Comparison of ENCODE assay signal across 9 cellular contexts in the genomic region with DNA sequence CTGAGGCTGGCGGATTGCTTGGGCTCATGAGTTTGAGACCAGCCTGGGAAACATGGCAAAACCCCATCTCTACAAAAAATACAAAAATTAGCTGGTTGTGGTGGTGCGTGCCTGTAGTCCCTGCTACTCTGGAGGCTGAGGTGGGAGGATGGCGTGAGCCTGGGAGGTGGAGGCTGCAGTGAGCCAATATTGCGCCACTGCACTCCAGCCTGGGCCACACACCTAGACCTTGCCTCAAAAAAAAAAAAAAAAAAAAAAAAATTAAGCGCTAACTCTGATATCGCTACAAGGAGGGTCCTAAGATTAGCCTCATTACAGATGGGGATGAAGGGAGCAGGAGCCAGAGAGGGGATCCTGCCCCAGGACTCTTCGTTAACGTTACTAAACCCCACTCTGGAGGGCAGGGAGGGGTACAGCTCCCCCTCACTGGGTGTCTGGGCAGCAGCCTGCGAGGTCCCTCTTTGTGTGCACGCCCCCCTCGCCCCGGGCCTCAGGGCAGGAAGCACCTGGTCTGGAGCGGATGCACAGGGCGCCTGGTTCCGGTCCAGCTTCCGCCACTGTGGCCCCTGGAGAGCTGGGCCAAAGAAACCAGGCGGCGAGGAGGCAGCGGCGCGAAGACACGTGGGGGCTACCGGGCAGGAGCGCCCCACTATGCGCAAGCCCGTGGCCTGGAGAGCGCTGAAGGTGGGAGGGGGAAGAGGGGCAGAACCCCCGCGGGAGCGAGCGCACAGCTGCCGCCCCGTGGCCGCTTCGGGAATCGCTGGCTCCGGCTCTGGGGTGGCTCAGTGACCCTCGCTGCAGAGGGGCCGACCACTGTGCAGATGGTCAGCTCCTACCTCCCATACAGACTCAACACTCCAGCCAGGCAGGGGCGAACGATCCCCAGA. TPM values are rescaled to one million over a fixed set of nuclear protein-coding genes. Genes with fewer than 3 reads are reported as not detected.
DNase-seq lines count a peak whose midpoint lies in the region; TF ChIP-seq lines count a peak whose summit lies in the region.
"Had no signal": no experiment of that assay in that cellular context is flagged by ENCODE, and none has a peak within 500 bp of the region (broad histone marks: within the 10 kb centered on the region; RNA-seq: fewer than 3 reads in every experiment).

No MANE protein-coding gene starts in this region.

- peak; percentile 70 for TF ChIP-seq CTCF in SU-DHL-6 (IDR thresholded peaks at IDR 0.05; ENCODE audit: insufficient read depth, low read length, poor library complexity, severe bottlenecking)
- TF ChIP-seq CTCF in adrenal gland (IDR thresholded peaks at IDR 0.05) = peak; percentile 24 to 60 (median 51)
- TF ChIP-seq CTCF in hepatocyte (IDR thresholded peaks at IDR 0.05; ENCODE audit: poor library complexity) = peak; percentile 35

- H3K9me3 ChIP-seq in BLaER1 = no peaks in the 10 kb centered on the region
- H3K9me3 ChIP-seq in SU-DHL-6 (ENCODE audit: insufficient read depth, low read length) = no peaks in the 10 kb centered on the region
- no peaks in the 10 kb centered on the region for H3K9me3 ChIP-seq in adrenal gland (replicated peaks in 1 of 3)
- H3K9me3 ChIP-seq in hepatocyte (ENCODE audit: low read depth) = no peaks in the 10 kb centered on the region

- 39 to 69% (median 44%) methylated on average over 18 to 41 of the region's 41 CpGs for WGBS in adrenal gland, 4 donors
- 75% methylated on average over 32 of the region's 41 CpGs for WGBS in hepatocyte (ENCODE audit: low lambda C conversion rate, missing lambda C conversion rate)

- peak overlapping the region; percentile 99 for H3K4me2 ChIP-seq in BLaER1
- H3K4me2 ChIP-seq in SU-DHL-6 (ENCODE audit: low read depth, low read length, poor library complexity, severe bottlenecking) = peak overlapping the region; percentile 65
- H3K4me2 ChIP-seq in hepatocyte = no peak overlapping the region

- H2AFZ ChIP-seq in SU-DHL-6 (ENCODE audit: low read depth, low read length, severe bottlenecking) = peak overlapping the region; percentile 0
- no peak overlapping the region for H2AFZ ChIP-seq in hepatocyte

- DNase-seq in H7 (peak; percentile 97), adrenal gland (peak in 5 of 7 donors; percentile 51 to 80 (median 65)), hepatocyte (ENCODE audit: low spot score) (no peak), foreskin melanocyte (no peak), GM03348 (ENCODE audit: low spot score) (no peak)
- DNase-seq in stimulated activated CD4-positive, alpha-beta T cell treated with anti-CD3 and anti-CD28 coated beads, Interleukin-1b, Interleukin-23, amount 100 ng/mL, for 48 hours = peak; percentile 64

- H3K79me2 ChIP-seq in SU-DHL-6 (ENCODE audit: insufficient read depth, low read length) = peaks cover 14% of the 10 kb centered on the region
- H3K79me2 ChIP-seq in hepatocyte = no peaks in the 10 kb centered on the region

- H3K9me2 ChIP-seq in SU-DHL-6 (replicated peaks; ENCODE audit: insufficient read depth, low read length) (no peaks in the 10 kb centered on the region), hepatocyte (replicated peaks; ENCODE audit: insufficient read depth) (no peaks in the 10 kb centered on the region)

- H3K36me3 ChIP-seq in BLaER1 (peaks cover 30% of the 10 kb centered on the region), H7 (replicated peaks; ENCODE audit: control insufficient read depth, insufficient read depth, low read length) (peaks cover 1% of the 10 kb centered on the region), SU-DHL-6 (ENCODE audit: low read length) (peaks cover 10% of the 10 kb centered on the region), adrenal gland (replicated peaks in 1 of 2) (peaks cover 0 to 8% of the 10 kb centered on the region in 2 donors), hepatocyte (replicated peaks; ENCODE audit: insufficient read depth, low read depth) (no peaks in the 10 kb centered on the region)

- H4K20me1 ChIP-seq in BLaER1 (peaks cover 29% of the 10 kb centered on the region), SU-DHL-6 (ENCODE audit: low read depth, low read length) (no peaks in the 10 kb centered on the region), hepatocyte (ENCODE audit: insufficient read depth, poor library complexity, severe bottlenecking) (no peaks in the 10 kb centered on the region)

- no peak for TF ChIP-seq POLR2A in adrenal gland (IDR thresholded peaks at IDR 0.05)

- H3K4me3 ChIP-seq in BLaER1 = peak overlapping the region; percentile 89
- H3K4me3 ChIP-seq in H7 (ENCODE audit: insufficient read depth, low read depth, low read length) = no peak overlapping the region
- peak overlapping the region; percentile 44 for H3K4me3 ChIP-seq in SU-DHL-6 (ENCODE audit: insufficient read depth, low read length, poor library complexity, severe bottlenecking)
- peak overlapping the region in 1 of 4 donors; percentile 28 for H3K4me3 ChIP-seq in adrenal gland
- H3K4me3 ChIP-seq in hepatocyte = no peak overlapping the region

- peaks cover 72% of the 10 kb centered on the region for H3K4me1 ChIP-seq in BLaER1
- H3K4me1 ChIP-seq in adrenal gland (replicated peaks in 1 of 2) = peaks cover 8 to 18% of the 10 kb centered on the region in 2 donors
- peaks cover 12% of the 10 kb centered on the region for H3K4me1 ChIP-seq in hepatocyte (ENCODE audit: insufficient read depth)

- H3K27ac ChIP-seq in BLaER1 = peak overlapping the region; percentile 98
- peak overlapping the region; percentile 92 for H3K27ac ChIP-seq in SU-DHL-6 (ENCODE audit: low read depth, low read length)
- peak overlapping the region in 3 of 5 donors; percentile 32 to 93 (median 72) for H3K27ac ChIP-seq in adrenal gland
- H3K27ac ChIP-seq in hepatocyte = no peak overlapping the region

- H3K27me3 ChIP-seq in BLaER1 (peaks cover under 1% of the 10 kb centered on the region; the same call in 1 of the 2 replicates), H7 (ENCODE audit: control insufficient read depth, insufficient read depth, low read length) (peaks cover 22% of the 10 kb centered on the region), SU-DHL-6 (ENCODE audit: low read length) (no peaks in the 10 kb centered on the region), adrenal gland (no peaks in the 10 kb centered on the region), hepatocyte (peaks cover 13% of the 10 kb centered on the region)

- intact Hi-C loops in adrenal gland (cut with DNase I) = no loop called here

- peaks cover 39% of the 10 kb centered on the region for H3F3A ChIP-seq in SU-DHL-6 (ENCODE audit: insufficient read depth)

- peak overlapping the region; percentile 96 for H3K9ac ChIP-seq in BLaER1
- peak overlapping the region; percentile 96 for H3K9ac ChIP-seq in SU-DHL-6 (ENCODE audit: low read length)

RNA-seq across cellular contexts. Expression of gene LYL1, which starts 1.5 kb away (rescaled TPM):
- total RNA-seq in H7 (2014; rRNA removed; shearing (Covaris generic)) = 1.5 and 1.7 TPM in 2 replicates
- total RNA-seq in adrenal gland (10 to 100 TPM in 5 of 8 donors, 1 to 10 TPM in 3; 4.3 to 22.5 (median 13.2) TPM), hepatocyte (0.36 and 0.47 TPM in 2 replicates)
- polyA plus RNA-seq in adrenal gland (10 to 100 TPM in 1 of 3 donors, 1 to 10 TPM in 1, under 1 TPM in 1; 0.38 to 18.7 (median 7.9) TPM), hepatocyte (1.0 and 1.4 TPM in 2 replicates)
- polyA plus RNA-seq: neural cell had no signal

RNA-seq across cellular contexts. Expression of gene TRMT1, which starts 12.3 kb away (rescaled TPM):
- 81.5 and 89.1 TPM in 2 replicates for total RNA-seq in H7 (2014; rRNA removed; shearing (Covaris generic))
- 10 to 100 TPM; 13.4 to 48.0 (median 35.4) TPM for total RNA-seq in adrenal gland
- 100 to 1,000 TPM in 2 of 3 donors, 10 to 100 TPM in 1; 15.5 to 229 (median 120) TPM for polyA plus RNA-seq in adrenal gland
- total RNA-seq in hepatocyte = 21.0 and 31.2 TPM in 2 replicates
- 33.4 and 45.1 TPM in 2 replicates for polyA plus RNA-seq in hepatocyte

RNA-seq across cellular contexts. Expression of gene NACC1, which starts 13.9 kb away (rescaled TPM):
- total RNA-seq in H7 (2014; rRNA removed; shearing (Covaris generic)) = 254 and 292 TPM in 2 replicates
- total RNA-seq in adrenal gland = 10 to 100 TPM; 26.7 to 67.0 (median 48.0) TPM
- 10 to 100 TPM; 12.4 to 47.7 (median 14.8) TPM for polyA plus RNA-seq in adrenal gland
- 32.6 and 35.0 TPM in 2 replicates for total RNA-seq in hepatocyte
- polyA plus RNA-seq in hepatocyte = 9.7 and 11.1 TPM in 2 replicates

RNA-seq across cellular contexts. Expression of gene STX10, which starts 46.0 kb away (rescaled TPM):
- total RNA-seq in H7 (2014; rRNA removed; shearing (Covaris generic)) = 60.1 and 60.7 TPM in 2 replicates
- total RNA-seq in adrenal gland (10 to 100 TPM; 30.5 to 90.7 (median 65.0) TPM), hepatocyte (63.4 and 66.5 TPM in 2 replicates)
- polyA plus RNA-seq in adrenal gland (100 to 1,000 TPM in 2 of 3 donors, 10 to 100 TPM in 1; 16.0 to 182 (median 159) TPM), hepatocyte (82.2 and 106 TPM in 2 replicates)

RNA-seq across cellular contexts. Expression of gene IER2, which starts 46.0 kb away (rescaled TPM):
- total RNA-seq in H7 (2014; rRNA removed; shearing (Covaris generic)) = 34.5 and 56.4 TPM in 2 replicates
- 100 to 1,000 TPM in 2 of 8 donors, 10 to 100 TPM in 6; 36.4 to 121 (median 61.8) TPM for total RNA-seq in adrenal gland
- polyA plus RNA-seq in adrenal gland = 100 to 1,000 TPM in 1 of 3 donors, 10 to 100 TPM in 1, 1 to 10 TPM in 1; 7.4 to 120 (median 97.1) TPM
- 64.2 and 101 TPM in 2 replicates for total RNA-seq in hepatocyte
- 325 and 369 TPM in 2 replicates for polyA plus RNA-seq in hepatocyte

Comparison
In these comparisons a context has a peak if more than half of its experiments do, and no peak if none do; other contexts are left out.
1. H3K4me3 ChIP-seq: peak in BLaER1 (single experiment) and SU-DHL-6 (single experiment); none in H7 (single experiment) and hepatocyte (single experiment).
2. DNase-seq: peak in H7 (single experiment), adrenal gland (5 of 7) and stimulated activated CD4-positive, alpha-beta T cell treated with anti-CD3 and anti-CD28 coated beads, Interleukin-1b, Interleukin-23, amount 100 ng/mL, for 48 hours (single experiment); none in hepatocyte (single experiment), foreskin melanocyte (single experiment) and GM03348 (single experiment).
3. Peak in every context shown above with its lines, with median percentiles within 50 percentile points of each other: CTCF ChIP-seq.